8 cellular contexts compared by ENCODE assay signal in the genomic region with DNA sequence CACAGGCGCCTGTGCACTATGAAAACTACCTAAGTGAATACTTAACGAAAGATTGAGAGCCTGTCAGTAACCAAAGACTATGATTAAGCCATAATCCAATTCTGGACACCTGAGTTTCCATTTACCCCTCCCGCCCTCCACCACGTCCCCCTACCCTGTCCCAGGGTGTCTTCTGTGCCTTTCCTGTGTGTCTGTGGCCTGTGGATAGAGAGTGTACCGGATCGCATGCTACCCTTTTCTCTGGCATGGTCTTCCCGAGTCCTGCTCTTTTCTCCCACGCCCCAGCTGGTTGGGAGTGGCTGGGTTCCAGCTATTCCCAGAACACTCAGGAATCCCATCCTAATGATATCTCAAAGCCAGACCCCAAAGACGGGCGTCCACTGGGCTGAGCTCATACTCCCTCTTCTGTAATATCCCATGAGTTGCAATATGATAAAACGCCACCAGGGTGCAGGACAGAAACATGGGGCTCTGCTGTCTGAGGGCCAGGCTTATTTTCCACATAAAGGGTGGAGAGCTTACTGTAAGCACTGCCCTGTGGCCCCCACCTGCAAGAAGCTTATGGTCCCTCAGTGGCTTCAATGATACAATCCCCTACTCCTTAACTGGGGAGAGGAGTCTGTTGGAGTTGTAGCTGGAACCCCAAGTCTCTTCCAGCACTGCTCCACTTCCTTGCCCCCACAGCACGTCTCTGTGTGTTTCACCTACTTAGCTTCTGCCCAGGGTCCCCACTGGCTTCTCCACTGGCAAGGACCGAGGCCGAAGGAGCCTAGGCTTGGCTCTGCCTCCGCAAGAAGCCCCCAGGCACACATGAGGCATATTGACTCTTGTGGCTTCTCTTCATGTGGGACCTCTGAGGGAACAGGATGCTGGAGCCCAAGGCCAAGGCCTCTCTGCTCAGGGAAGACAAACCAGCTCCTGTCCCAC. TPM values are rescaled to one million over a fixed set of nuclear protein-coding genes. Genes with fewer than 3 reads are reported as not detected.
A peak's percentile ranks its signal among the peaks of the same experiment; 100 is the strongest.
DNase-seq lines count a peak whose midpoint lies in the region; FAIRE-seq and TF ChIP-seq lines count a peak whose summit lies in the region.

No MANE protein-coding gene starts in this region.

- H3K4me1 ChIP-seq in CD8-positive, alpha-beta memory T cell (ENCODE audit: insufficient read depth, low read length), result peaks cover 6% of the 10 kb centered on the region

- peak; percentile 86 for FAIRE-seq in GM19239 (lab: Jason Lieb, UNC)

- H3K27ac ChIP-seq in CD8-positive, alpha-beta memory T cell (ENCODE audit: low read depth, low read length), result no peak overlapping the region

- H3K27ac Mint-ChIP-seq in CD8-positive, alpha-beta memory T cell, result no peak overlapping the region

- H3K27me3 Mint-ChIP-seq in CD8-positive, alpha-beta memory T cell, result peaks cover 42 to 63% of the 10 kb centered on the region in 2 donors

- peaks cover 9 to 17% (median 14%) of the 10 kb centered on the region in 3 donors for H3K4me1 Mint-ChIP-seq in CD8-positive, alpha-beta memory T cell

- H3K9me3 Mint-ChIP-seq in CD8-positive, alpha-beta memory T cell, result no peaks in the 10 kb centered on the region

- no peaks in the 10 kb centered on the region for H3K36me3 ChIP-seq in CD8-positive, alpha-beta memory T cell (ENCODE audit: insufficient read depth, low read length)

- H3K36me3 Mint-ChIP-seq in CD8-positive, alpha-beta memory T cell, result peaks cover 0 to 2% (median 1%) of the 10 kb centered on the region in 3 donors

- H3K4me3 Mint-ChIP-seq in CD8-positive, alpha-beta memory T cell, result no peak overlapping the region

- CTCF ChIA-PET in CD8-positive, alpha-beta memory T cell (lab: Charles Lee), result interaction anchor here (1.0 to 2.7 kb wide), 15 partner anchors 9 to 408 kb away, joined by 3 to 12 read pairs (median 5); a partner anchor contains a TSS

- peaks cover 23% of the 10 kb centered on the region for H3K27me3 ChIP-seq in CD8-positive, alpha-beta memory T cell (ENCODE audit: insufficient read depth, low read length, poor library complexity, severe bottlenecking)

- TF ChIP-seq CTCF in LNCAP (IDR thresholded peaks at IDR 0.05), result peak; percentile 71

- DNase-seq in CD8-positive, alpha-beta memory T cell, result peak in 3 of 5 donors; percentile 17 to 54 (median 32)
- DNase-seq in GM19239 (ENCODE audit: insufficient read length, low spot score) (no peak), RPMI8226 (peak; percentile 59), astrocyte of the hippocampus (ENCODE audit: low read depth, low spot score) (peak; percentile 70), iPS-NIHi7 (ENCODE audit: extremely low spot score) (peak; percentile 83), occipital lobe (lab: John Stamatoyannopoulos, UW) (no peak)
- DNase-seq in stimulated activated CD4-positive, alpha-beta T cell treated with anti-CD3 and anti-CD28 coated beads, Interleukin-4, amount 100 ng/mL, for 1 hour, result peak; percentile 32

- POLR2A ChIA-PET in CD8-positive, alpha-beta memory T cell (lab: Charles Lee), result no interaction called here

- no peak overlapping the region for H3K4me3 ChIP-seq in CD8-positive, alpha-beta memory T cell (ENCODE audit: low read length)

- H3K9me3 ChIP-seq in CD8-positive, alpha-beta memory T cell (ENCODE audit: low read length), result no peaks in the 10 kb centered on the region

RNA-seq across cellular contexts. Expression of a gene that starts 17.6 kb away (rescaled TPM):
- total RNA-seq in CD8-positive, alpha-beta memory T cell, result not detected
- polyA plus RNA-seq in CD8-positive, alpha-beta memory T cell, result not detected
- total RNA-seq in occipital lobe, result 0.31 TPM

RNA-seq across cellular contexts. Expression of a gene that starts 24.2 kb away (rescaled TPM):
- total RNA-seq in CD8-positive, alpha-beta memory T cell, result not detected
- not detected for polyA plus RNA-seq in CD8-positive, alpha-beta memory T cell
- not detected for total RNA-seq in occipital lobe

RNA-seq across cellular contexts. Expression of a gene that starts 53.7 kb away (rescaled TPM):
- total RNA-seq in CD8-positive, alpha-beta memory T cell, result 10 to 100 TPM; 35.1 to 37.3 TPM
- 27.7 TPM for polyA plus RNA-seq in CD8-positive, alpha-beta memory T cell
- total RNA-seq in occipital lobe, result 102 TPM

Comparison
In these comparisons a context has a peak if more than half of its experiments do, and no peak if none do; other contexts are left out.
1. DNase-seq: peak in CD8-positive, alpha-beta memory T cell (3 of 5), RPMI8226 (single experiment), astrocyte of the hippocampus (single experiment), iPS-NIHi7 (single experiment) and stimulated activated CD4-positive, alpha-beta T cell treated with anti-CD3 and anti-CD28 coated beads, Interleukin-4, amount 100 ng/mL, for 1 hour (single experiment); none in GM19239 (single experiment) and occipital lobe (single experiment).